Comparison of ENCODE assay signal across 15 cellular contexts in genomic region chr9:127213859-127214258, GRCh38. TPM values are rescaled to one million over a fixed set of nuclear protein-coding genes. Genes with fewer than 3 reads are reported as not detected.
A peak's percentile ranks its signal among the peaks of the same experiment; 100 is the strongest.
DNase-seq lines count a peak whose midpoint lies in the region; ATAC-seq, FAIRE-seq and TF ChIP-seq lines count a peak whose summit lies in the region.
"Had no signal": no experiment of that assay in that cellular context is flagged by ENCODE, and none has a peak within 500 bp of the region (broad histone marks: within the 10 kb centered on the region; RNA-seq: fewer than 3 reads in every experiment).

No MANE protein-coding gene starts in this region.

- ATAC-seq in naive thymus-derived CD8-positive, alpha-beta T cell, result no peak

- H2AFZ ChIP-seq in Karpas-422 (ENCODE audit: low read length), result no peak overlapping the region
- H2AFZ ChIP-seq: GM23248 had no signal

- CTCF ChIA-PET in activated CD4-positive, alpha-beta memory T cell treated with anti-CD3 and anti-CD28 coated beads for 36 hours (lab: Charles Lee), result interaction anchor here (0.9 to 2.8 kb wide), 23 partner anchors 10 to 367 kb away, joined by 3 to 25 read pairs (median 4); partner anchors contain the start of genes RALGPS1, SLC2A8 and ZNF79
- CTCF ChIA-PET in activated CD4-positive, alpha-beta memory T cell treated with anti-CD3 and anti-CD28 coated beads, Interleukin-2, amount 10 ng/mL, durations not matched to agents 7 days and 5 days (lab: Charles Lee), result interaction anchor here (1.1 to 2.6 kb wide), 10 partner anchors 8 to 708 kb away, joined by 4 to 22 read pairs (median 6); partner anchors contain the start of gene TOR2A

- H3K79me2 ChIP-seq in Karpas-422 (ENCODE audit: low read length), result no peaks in the 10 kb centered on the region

- H3K9ac ChIP-seq in Karpas-422 (ENCODE audit: low read length), result no peak overlapping the region
- H3K9ac ChIP-seq: GM23248 had no signal

- H4K20me1 ChIP-seq in Karpas-422 (ENCODE audit: insufficient read depth, low read depth, low read length), result no peaks in the 10 kb centered on the region

- no peaks in the 10 kb centered on the region for H3K9me3 ChIP-seq in Karpas-422 (ENCODE audit: low read length)
- H3K9me3 ChIP-seq: HAP-1 had no signal

- POLR2A ChIA-PET in activated CD4-positive, alpha-beta memory T cell treated with anti-CD3 and anti-CD28 coated beads for 36 hours (lab: Charles Lee), result interaction anchor here (1.1 kb wide), 1 partner anchor 10 kb away, joined by 4 read pairs; no protein-coding TSS in a partner anchor
- POLR2A ChIA-PET in activated CD4-positive, alpha-beta memory T cell treated with anti-CD3 and anti-CD28 coated beads, Interleukin-2, amount 10 ng/mL, durations not matched to agents 7 days and 5 days (lab: Charles Lee), result no interaction called here
- POLR2A ChIA-PET in naive thymus-derived CD8-positive, alpha-beta T cell (lab: Charles Lee), result interaction anchor here (1.5 kb wide), 1 partner anchor 237 kb away, joined by 7 read pairs; the partner anchor contains the start of genes LRSAM1 and RPL12

- no peaks in the 10 kb centered on the region for H3K27me3 Mint-ChIP-seq in activated CD4-positive, alpha-beta memory T cell treated with anti-CD3 and anti-CD28 coated beads for 36 hours
- no peaks in the 10 kb centered on the region for H3K27me3 Mint-ChIP-seq in activated CD4-positive, alpha-beta memory T cell treated with anti-CD3 and anti-CD28 coated beads, Interleukin-2, amount 10 ng/mL, durations not matched to agents 7 days and 5 days
- H3K27me3 Mint-ChIP-seq in nephron (ENCODE audit: low read depth), result peaks cover 4% of the 10 kb centered on the region
- H3K27me3 Mint-ChIP-seq in naive thymus-derived CD8-positive, alpha-beta T cell, result peaks cover 3 to 12% (median 6%) of the 10 kb centered on the region in 5 donors

- peak; percentile 6 for DNase-seq in activated CD4-positive, alpha-beta memory T cell treated with anti-CD3 and anti-CD28 coated beads for 36 hours
- DNase-seq in activated CD4-positive, alpha-beta memory T cell treated with anti-CD3 and anti-CD28 coated beads, Interleukin-2, amount 10 ng/mL, durations not matched to agents 7 days and 5 days, result no peak
- no peak for DNase-seq in D721Med (ENCODE audit: insufficient read length, low spot score)
- DNase-seq in epidermal melanocyte (ENCODE audit: insufficient read length, low spot score), result peak; percentile 66
- DNase-seq in Karpas-422, result no peak
- no peak for DNase-seq in naive thymus-derived CD8-positive, alpha-beta T cell
- DNase-seq in midbrain (lab: John Stamatoyannopoulos, UW), result no peak
- DNase-seq: DMS 273 treated with DMSO at 0.1 percent for 48 hours, HFFc6 had no signal

- H3K27ac Mint-ChIP-seq in activated CD4-positive, alpha-beta memory T cell treated with anti-CD3 and anti-CD28 coated beads for 36 hours, result no peak overlapping the region
- H3K27ac Mint-ChIP-seq in activated CD4-positive, alpha-beta memory T cell treated with anti-CD3 and anti-CD28 coated beads, Interleukin-2, amount 10 ng/mL, durations not matched to agents 7 days and 5 days, result no peak overlapping the region
- H3K27ac Mint-ChIP-seq in nephron, result peak overlapping the region in 2 of 3 experiments; percentile 16 to 22
- no peak overlapping the region for H3K27ac Mint-ChIP-seq in naive thymus-derived CD8-positive, alpha-beta T cell
- H3K27ac Mint-ChIP-seq: CD8-positive, alpha-beta T cell; HFFc6 had no signal

- no peaks in the 10 kb centered on the region for H3K36me3 ChIP-seq in Karpas-422 (ENCODE audit: insufficient read depth, low read length)
- H3K36me3 ChIP-seq: HAP-1 had no signal

- intact Hi-C loops in activated CD4-positive, alpha-beta memory T cell treated with anti-CD3 and anti-CD28 coated beads for 36 hours (cut with micrococcal nuclease), result loop anchor here (1.0 kb wide), 1 partner anchor 183 kb away; the partner anchor contains the start of gene SLC2A8

- no peak for TF ChIP-seq CTCF in D721Med (IDR thresholded peaks at IDR 0.05; ENCODE audit: insufficient read depth, missing control alignments)
- TF ChIP-seq CTCF in nephron (IDR thresholded peaks at IDR 0.05; ENCODE audit: unreplicated experiment in 3 of 3), result no peak

- H3K36me3 Mint-ChIP-seq in activated CD4-positive, alpha-beta memory T cell treated with anti-CD3 and anti-CD28 coated beads for 36 hours, result no peaks in the 10 kb centered on the region
- no peaks in the 10 kb centered on the region for H3K36me3 Mint-ChIP-seq in activated CD4-positive, alpha-beta memory T cell treated with anti-CD3 and anti-CD28 coated beads, Interleukin-2, amount 10 ng/mL, durations not matched to agents 7 days and 5 days (ENCODE audit: low read depth)
- no peaks in the 10 kb centered on the region for H3K36me3 Mint-ChIP-seq in nephron (ENCODE audit: low read depth)
- no peaks in the 10 kb centered on the region for H3K36me3 Mint-ChIP-seq in naive thymus-derived CD8-positive, alpha-beta T cell
- H3K36me3 Mint-ChIP-seq: CD8-positive, alpha-beta T cell had no signal

- no peaks in the 10 kb centered on the region for H3K9me2 ChIP-seq in Karpas-422 (replicated peaks; ENCODE audit: insufficient read depth, low read length)

- H3K4me2 ChIP-seq in Karpas-422 (ENCODE audit: low read depth, low read length, poor library complexity, severe bottlenecking), result no peak overlapping the region

- peaks cover 4% of the 10 kb centered on the region for H3K4me1 Mint-ChIP-seq in activated CD4-positive, alpha-beta memory T cell treated with anti-CD3 and anti-CD28 coated beads for 36 hours (ENCODE audit: low read depth)
- no peaks in the 10 kb centered on the region for H3K4me1 Mint-ChIP-seq in activated CD4-positive, alpha-beta memory T cell treated with anti-CD3 and anti-CD28 coated beads, Interleukin-2, amount 10 ng/mL, durations not matched to agents 7 days and 5 days
- H3K4me1 Mint-ChIP-seq in nephron, result peaks cover 51% of the 10 kb centered on the region
- H3K4me1 Mint-ChIP-seq in naive thymus-derived CD8-positive, alpha-beta T cell, result peaks cover 0 to 6% (median 4%) of the 10 kb centered on the region in 4 donors

- H3K27ac ChIP-seq in Karpas-422 (ENCODE audit: low read length), result no peak overlapping the region
- H3K27ac ChIP-seq: 22Rv1, GM23248, HL-60 had no signal

- H3K4me3 Mint-ChIP-seq in activated CD4-positive, alpha-beta memory T cell treated with anti-CD3 and anti-CD28 coated beads for 36 hours, result no peak overlapping the region
- H3K4me3 Mint-ChIP-seq in activated CD4-positive, alpha-beta memory T cell treated with anti-CD3 and anti-CD28 coated beads, Interleukin-2, amount 10 ng/mL, durations not matched to agents 7 days and 5 days, result no peak overlapping the region
- H3K4me3 Mint-ChIP-seq in nephron, result no peak overlapping the region
- H3K4me3 Mint-ChIP-seq in naive thymus-derived CD8-positive, alpha-beta T cell, result no peak overlapping the region
- H3K4me3 Mint-ChIP-seq: CD8-positive, alpha-beta T cell; HFFc6 had no signal

- H3K9me3 Mint-ChIP-seq in activated CD4-positive, alpha-beta memory T cell treated with anti-CD3 and anti-CD28 coated beads for 36 hours, result no peaks in the 10 kb centered on the region
- H3K9me3 Mint-ChIP-seq in activated CD4-positive, alpha-beta memory T cell treated with anti-CD3 and anti-CD28 coated beads, Interleukin-2, amount 10 ng/mL, durations not matched to agents 7 days and 5 days, result no peaks in the 10 kb centered on the region
- H3K9me3 Mint-ChIP-seq in nephron, result no peaks in the 10 kb centered on the region
- no peaks in the 10 kb centered on the region for H3K9me3 Mint-ChIP-seq in naive thymus-derived CD8-positive, alpha-beta T cell
- H3K9me3 Mint-ChIP-seq: CD8-positive, alpha-beta T cell; HFFc6 had no signal

- H3K27me3 ChIP-seq in Karpas-422 (ENCODE audit: low read length), result no peaks in the 10 kb centered on the region

- no peak overlapping the region for H3K4me3 ChIP-seq in Karpas-422 (ENCODE audit: low read length)
- H3K4me3 ChIP-seq: GM23248, HAP-1 had no signal

- no peaks in the 10 kb centered on the region for H3K4me1 ChIP-seq in Karpas-422 (ENCODE audit: low read length)
- H3K4me1 ChIP-seq: HAP-1 had no signal

- peak; percentile 67 for FAIRE-seq in D721Med (lab: Jason Lieb, UNC)

RNA-seq across cellular contexts. Expression of gene GARNL3, which starts 50.7 kb away (rescaled TPM):
- total RNA-seq in activated CD4-positive, alpha-beta memory T cell treated with anti-CD3 and anti-CD28 coated beads for 36 hours, result 1 to 10 TPM; 3.5 to 3.9 TPM
- under 1 TPM; 0.86 to 0.95 TPM for total RNA-seq in activated CD4-positive, alpha-beta memory T cell treated with anti-CD3 and anti-CD28 coated beads, Interleukin-2, amount 10 ng/mL, durations not matched to agents 7 days and 5 days
- total RNA-seq in Karpas-422 (2014; rRNA removed; shearing (Covaris generic); ENCODE audit: low replicate concordance), result 1.2 and 2.2 TPM in 2 replicates
- 1 to 10 TPM; 1.9 to 2.0 TPM for total RNA-seq in naive thymus-derived CD8-positive, alpha-beta T cell
- polyA plus RNA-seq in naive thymus-derived CD8-positive, alpha-beta T cell, result under 1 TPM in 1 of 3 donors, not detected in 2; 0.43 TPM

Comparison
In these comparisons a context has a peak if more than half of its experiments do, and no peak if none do; other contexts are left out.
1. DNase-seq: peak in activated CD4-positive, alpha-beta memory T cell treated with anti-CD3 and anti-CD28 coated beads for 36 hours (single experiment) and epidermal melanocyte (single experiment); none in activated CD4-positive, alpha-beta memory T cell treated with anti-CD3 and anti-CD28 coated beads, Interleukin-2, amount 10 ng/mL, durations not matched to agents 7 days and 5 days (single experiment), D721Med (single experiment), Karpas-422 (single experiment), naive thymus-derived CD8-positive, alpha-beta T cell (0 of 10) and midbrain (single experiment).
2. H3K27ac Mint-ChIP-seq: peak in nephron (2 of 3); none in activated CD4-positive, alpha-beta memory T cell treated with anti-CD3 and anti-CD28 coated beads for 36 hours (single experiment), activated CD4-positive, alpha-beta memory T cell treated with anti-CD3 and anti-CD28 coated beads, Interleukin-2, amount 10 ng/mL, durations not matched to agents 7 days and 5 days (single experiment) and naive thymus-derived CD8-positive, alpha-beta T cell (0 of 10).